8 cellular contexts compared by ENCODE assay signal in genomic region chr2:207133862-207134519, GRCh38. TPM values are rescaled to one million over a fixed set of nuclear protein-coding genes. Genes with fewer than 3 reads are reported as not detected.
DNase-seq lines count a peak whose midpoint lies in the region; ATAC-seq and TF ChIP-seq lines count a peak whose summit lies in the region.

No MANE protein-coding gene starts in this region.

- POLR2A ChIA-PET in AG04450 (lab: Yijun Ruan, JAX), result interaction anchor here (0.6 kb wide), 2 partner anchors 73 to 273 kb away, joined by 5 to 9 read pairs; no protein-coding TSS in a partner anchor

- H3K4me3 ChIP-seq in AG04450 (ENCODE audit: low read depth, low read length) (no peak overlapping the region), lower lobe of right lung (no peak overlapping the region), upper lobe of right lung (no peak overlapping the region)

- ATAC-seq in lower lobe of right lung (peak; percentile 94 to 95), upper lobe of right lung (peak; percentile 95)

- CTCF ChIA-PET in AG04450 (lab: Charles Lee), result interaction anchor here (1.0 to 1.3 kb wide), 4 partner anchors 10 to 340 kb away, joined by 3 to 4 read pairs (median 3); no protein-coding TSS in a partner anchor

- H3K27me3 ChIP-seq in AG04450 (ENCODE audit: control insufficient read depth, insufficient read depth, low read length) (no peaks in the 10 kb centered on the region), lower lobe of right lung (ENCODE audit: low read depth) (no peaks in the 10 kb centered on the region), upper lobe of right lung (no peaks in the 10 kb centered on the region)

- H3K4me1 ChIP-seq in lower lobe of right lung, result peaks cover 94% of the 10 kb centered on the region
- peaks cover 87% of the 10 kb centered on the region for H3K4me1 ChIP-seq in upper lobe of right lung

- H3K27ac ChIP-seq in AG04450 (ENCODE audit: low read depth, low read length), result peak overlapping the region; percentile 11
- peak overlapping the region; percentile 76 for H3K27ac ChIP-seq in lower lobe of right lung
- peak overlapping the region; percentile 79 for H3K27ac ChIP-seq in upper lobe of right lung

- DNase-seq in AG04450 (ENCODE audit: low read depth, low spot score), result peak; percentile 67
- peak; percentile 35 for DNase-seq in NCI-H1694 (lab: John Stamatoyannopoulos, UW)
- DNase-seq in cerebellar cortex (ENCODE audit: low spot score), result peak; percentile 81
- peak; percentile 78 for DNase-seq in lower lobe of right lung
- peak; percentile 75 for DNase-seq in upper lobe of right lung
- DNase-seq in medulla oblongata (ENCODE audit: extremely low spot score), result no peak
- no peak for DNase-seq in effector CD8-positive, alpha-beta T cell (lab: John Stamatoyannopoulos, UW)
- no peak for DNase-seq in stimulated activated CD4-positive, alpha-beta T cell treated with anti-CD3 and anti-CD28 coated beads, Interleukin-1b, Interleukin-23, amount 100 ng/mL, for 48 hours

- H3K36me3 ChIP-seq in lower lobe of right lung, result no peaks in the 10 kb centered on the region
- no peaks in the 10 kb centered on the region for H3K36me3 ChIP-seq in upper lobe of right lung

- intact Hi-C loops in lower lobe of right lung (cut with DNase I) (no loop called here), upper lobe of right lung (cut with DNase I) (no loop called here)

- no peak for TF ChIP-seq CTCF in AG04450 (IDR thresholded peaks at IDR 0.05; ENCODE audit: low read depth, low read length)
- TF ChIP-seq CTCF in lower lobe of right lung (IDR thresholded peaks at IDR 0.05), result no peak
- TF ChIP-seq CTCF in upper lobe of right lung (IDR thresholded peaks at IDR 0.05), result no peak

- H3K9me3 ChIP-seq in AG04450 (ENCODE audit: control insufficient read depth, insufficient read depth, low read length), result no peaks in the 10 kb centered on the region
- H3K9me3 ChIP-seq in lower lobe of right lung, result no peaks in the 10 kb centered on the region
- no peaks in the 10 kb centered on the region for H3K9me3 ChIP-seq in upper lobe of right lung

RNA-seq across cellular contexts. Expression of gene KLF7, which starts 31.8 kb away (rescaled TPM):
- polyA plus RNA-seq in AG04450 (2011; rRNA removed), result 22.1 and 22.4 TPM in 2 replicates
- polyA minus RNA-seq in AG04450 (2011; rRNA and poly(A)+ RNA removed), result 74.8 and 110 TPM in 2 replicates
- total RNA-seq in lower lobe of right lung (66.5 TPM), upper lobe of right lung (62.1 TPM)

Comparison
In these comparisons a context has a peak if more than half of its experiments do, and no peak if none do; other contexts are left out.
1. DNase-seq: peak in AG04450 (single experiment), NCI-H1694 (single experiment), cerebellar cortex (single experiment), lower lobe of right lung (single experiment) and upper lobe of right lung (single experiment); none in medulla oblongata (single experiment), effector CD8-positive, alpha-beta T cell (single experiment) and stimulated activated CD4-positive, alpha-beta T cell treated with anti-CD3 and anti-CD28 coated beads, Interleukin-1b, Interleukin-23, amount 100 ng/mL, for 48 hours (single experiment).
2. H3K27ac ChIP-seq: peak in every context shown above with its lines; median percentile 79 in upper lobe of right lung; 76 in lower lobe of right lung; 11 in AG04450.